In the genomic region with DNA sequence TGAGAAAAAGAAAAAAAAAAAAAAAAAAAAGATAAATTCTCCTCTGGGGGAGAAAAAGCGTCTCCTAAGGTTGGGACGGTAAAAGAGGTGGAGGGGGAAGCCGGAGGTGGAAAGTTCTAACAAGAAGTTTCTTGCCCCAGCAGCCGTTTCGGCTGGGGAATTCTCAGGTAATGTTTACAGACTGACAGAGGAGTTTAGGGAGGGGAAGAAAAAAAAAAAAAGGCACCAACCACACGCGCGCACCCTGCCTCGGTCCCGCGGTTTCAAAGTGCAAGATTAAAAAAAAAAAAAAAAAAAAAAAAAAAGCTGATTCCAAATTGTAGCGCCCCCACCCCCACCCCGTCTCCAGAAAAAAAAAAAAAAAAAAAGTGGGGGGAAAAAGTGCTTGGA, we compare ENCODE assay signal across 8 cellular contexts. TPM values are rescaled to one million over a fixed set of nuclear protein-coding genes. Genes with fewer than 3 reads are reported as not detected.
DNase-seq lines count a peak whose midpoint lies in the region; ATAC-seq and TF ChIP-seq lines count a peak whose summit lies in the region.

No MANE protein-coding gene starts in this region.

- H3K4me3 ChIP-seq in Karpas-422 (ENCODE audit: low read length) (peak overlapping the region; percentile 67), stomach (peak overlapping the region; percentile 73 to 84 (median 77))

- no peak for ATAC-seq in activated naive CD8-positive, alpha-beta T cell treated with anti-CD3 and anti-CD28 coated beads, Interleukin-2, amount 10 ng/mL, durations not matched to agents 7 days and 5 days (ENCODE audit: low read depth)
- ATAC-seq in GM18498 (IDR thresholded peaks at IDR 0.05; ENCODE audit: unreplicated experiment) (no peak), HG02852 (IDR thresholded peaks at IDR 0.05; ENCODE audit: unreplicated experiment) (no peak), GM18519 (IDR thresholded peaks at IDR 0.05; ENCODE audit: low FRiP score, unreplicated experiment) (no peak)

- H3K36me3 ChIP-seq in Karpas-422 (ENCODE audit: insufficient read depth, low read length) (no peaks in the 10 kb centered on the region), stomach (peaks cover 0 to 9% (median 6%) of the 10 kb centered on the region in 4 donors)

- DNase-seq in Karpas-422 = peak; percentile 42
- DNase-seq in activated naive CD8-positive, alpha-beta T cell treated with anti-CD3 and anti-CD28 coated beads, Interleukin-2, amount 10 ng/mL, durations not matched to agents 7 days and 5 days = peak; percentile 64
- DNase-seq in stomach = peak; percentile 55

- WGBS in stomach, 5 donors = 0 to 2% (median 1%) methylated on average over 11 to 13 of the region's 13 CpGs

- peaks cover 37% of the 10 kb centered on the region for H3K36me3 Mint-ChIP-seq in activated naive CD8-positive, alpha-beta T cell treated with anti-CD3 and anti-CD28 coated beads, Interleukin-2, amount 10 ng/mL, durations not matched to agents 7 days and 5 days

- peak overlapping the region; percentile 48; the same call in 1 of the 2 replicates for H3K9ac ChIP-seq in Karpas-422 (ENCODE audit: low read length)

- peak overlapping the region; percentile 100 for H3K27ac Mint-ChIP-seq in activated naive CD8-positive, alpha-beta T cell treated with anti-CD3 and anti-CD28 coated beads, Interleukin-2, amount 10 ng/mL, durations not matched to agents 7 days and 5 days

- H3K27me3 ChIP-seq in Karpas-422 (ENCODE audit: low read length) (0 out of 2 replicates have a peak, but pooled peaks cover 3% of the 10 kb centered on the region), layer of hippocampus (ENCODE audit: control insufficient read depth, insufficient read depth, low read length) (peaks cover 6% of the 10 kb centered on the region), stomach (peaks cover 0 to 7% (median 0%) of the 10 kb centered on the region in 3 donors)

- H3K9me3 ChIP-seq in Karpas-422 (ENCODE audit: low read length) (no peaks in the 10 kb centered on the region), stomach (no peaks in the 10 kb centered on the region)

- TF ChIP-seq POLR2A in stomach (IDR thresholded peaks at IDR 0.05) = no peak

- H2AFZ ChIP-seq in Karpas-422 (ENCODE audit: low read length) = no peak overlapping the region

- no peaks in the 10 kb centered on the region for H3K9me2 ChIP-seq in Karpas-422 (replicated peaks; ENCODE audit: insufficient read depth, low read length)

- no peaks in the 10 kb centered on the region; the same call in 1 of the 2 replicates for H4K20me1 ChIP-seq in Karpas-422 (ENCODE audit: insufficient read depth, low read depth, low read length)

- intact Hi-C loops in stomach (cut with DNase I; ENCODE audit: low total_unique reads) = no loop called here

- TF ChIP-seq CTCF in 22Rv1 (IDR thresholded peaks at IDR 0.05) (peak; percentile 3; the same call in 1 of the 2 replicates), stomach (IDR thresholded peaks at IDR 0.05) (no peak)

- H3K27ac ChIP-seq in 22Rv1 (peak overlapping the region; percentile 81), Karpas-422 (ENCODE audit: low read length) (no peak overlapping the region), layer of hippocampus (ENCODE audit: low read depth, low read length) (peak overlapping the region; percentile 88), stomach (peak overlapping the region; percentile 95 to 98 (median 97))

- TF ChIP-seq EP300 in stomach (IDR thresholded peaks at IDR 0.05) = no peak

- peak overlapping the region; percentile 100 for H3K4me3 Mint-ChIP-seq in activated naive CD8-positive, alpha-beta T cell treated with anti-CD3 and anti-CD28 coated beads, Interleukin-2, amount 10 ng/mL, durations not matched to agents 7 days and 5 days

- peaks cover 29% of the 10 kb centered on the region for H3K4me1 ChIP-seq in Karpas-422 (ENCODE audit: low read length)
- peaks cover 53 to 92% (median 78%) of the 10 kb centered on the region in 4 donors for H3K4me1 ChIP-seq in stomach

- H3K4me1 Mint-ChIP-seq in activated naive CD8-positive, alpha-beta T cell treated with anti-CD3 and anti-CD28 coated beads, Interleukin-2, amount 10 ng/mL, durations not matched to agents 7 days and 5 days = peaks cover 42% of the 10 kb centered on the region

- POLR2A ChIA-PET in activated naive CD8-positive, alpha-beta T cell treated with anti-CD3 and anti-CD28 coated beads, Interleukin-2, amount 10 ng/mL, durations not matched to agents 7 days and 5 days (lab: Charles Lee) = interaction anchor here (0.6 to 7.7 kb wide), 34 partner anchors 8 to 710 kb away, joined by 3 to 122 read pairs (median 4); no protein-coding TSS in a partner anchor

- peak overlapping the region; percentile 80 for H3K4me2 ChIP-seq in Karpas-422 (ENCODE audit: low read depth, low read length, poor library complexity, severe bottlenecking)

- H3K79me2 ChIP-seq in Karpas-422 (ENCODE audit: low read length) = no peaks in the 10 kb centered on the region

- no peaks in the 10 kb centered on the region for H3K27me3 Mint-ChIP-seq in activated naive CD8-positive, alpha-beta T cell treated with anti-CD3 and anti-CD28 coated beads, Interleukin-2, amount 10 ng/mL, durations not matched to agents 7 days and 5 days

- H3K9me3 Mint-ChIP-seq in activated naive CD8-positive, alpha-beta T cell treated with anti-CD3 and anti-CD28 coated beads, Interleukin-2, amount 10 ng/mL, durations not matched to agents 7 days and 5 days = no peaks in the 10 kb centered on the region

RNA-seq across cellular contexts. Expression of a gene that starts 0.5 kb away (rescaled TPM):
- 0.19 TPM in 1 of 2 replicates, not detected in the other for total RNA-seq in Karpas-422 (2014; rRNA removed; shearing (Covaris generic); ENCODE audit: low replicate concordance)
- total RNA-seq in activated naive CD8-positive, alpha-beta T cell treated with anti-CD3 and anti-CD28 coated beads, Interleukin-2, amount 10 ng/mL, durations not matched to agents 7 days and 5 days = 100 to 1,000 TPM; 105 to 109 TPM
- total RNA-seq in stomach = 100 to 1,000 TPM in 1 of 5 donors, 10 to 100 TPM in 4; 15.1 to 103 (median 54.2) TPM
- polyA plus RNA-seq in stomach = 100 to 1,000 TPM in 1 of 3 donors, 10 to 100 TPM in 2; 50.2 to 102 (median 62.2) TPM

RNA-seq across cellular contexts. Expression of a gene that starts 26.4 kb away (rescaled TPM):
- total RNA-seq in Karpas-422 (2014; rRNA removed; shearing (Covaris generic); ENCODE audit: low replicate concordance) = not detected in 2 replicates
- total RNA-seq in activated naive CD8-positive, alpha-beta T cell treated with anti-CD3 and anti-CD28 coated beads, Interleukin-2, amount 10 ng/mL, durations not matched to agents 7 days and 5 days = not detected
- total RNA-seq in stomach = not detected
- not detected for polyA plus RNA-seq in stomach

Comparison
In these comparisons a context has a peak if more than half of its experiments do, and no peak if none do; other contexts are left out.
1. RNA of a gene that starts 0.5 kb away (total RNA-seq): 105 to 109 TPM in activated naive CD8-positive, alpha-beta T cell treated with anti-CD3 and anti-CD28 coated beads, Interleukin-2, amount 10 ng/mL, durations not matched to agents 7 days and 5 days and 15.1 to 103 TPM in stomach; 0.19 TPM in Karpas-422; every median in the first group is over 10 times any median in the second.
2. Peak in every context shown above with its lines, with median percentiles within 50 percentile points of each other: DNase-seq.